ENCODE assay signal across 8 cellular contexts in the genomic region with DNA sequence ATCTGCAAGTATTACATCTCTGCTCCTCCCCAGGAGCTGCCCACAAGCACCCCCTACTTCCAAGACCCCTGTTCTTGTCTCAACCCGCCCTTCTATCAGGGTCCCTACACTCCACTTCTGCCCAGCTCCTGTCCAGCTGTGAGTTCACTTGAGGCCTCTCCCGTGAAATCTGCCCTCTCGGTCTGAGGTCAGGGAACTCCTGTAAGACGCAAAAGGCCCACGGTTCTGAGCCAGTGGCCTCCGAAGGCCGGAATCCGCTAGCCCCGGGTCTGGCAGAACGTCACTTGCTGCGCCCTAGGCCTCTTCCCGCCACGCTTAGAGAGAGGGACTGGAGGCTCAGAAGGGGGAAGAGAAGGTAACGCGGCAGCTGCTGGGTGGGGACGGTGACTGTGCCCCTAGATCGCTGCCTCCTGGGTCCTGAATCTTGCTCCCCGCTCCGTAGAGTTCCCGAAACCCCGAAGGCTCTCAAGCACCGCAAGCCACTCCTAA. TPM values are rescaled to one million over a fixed set of nuclear protein-coding genes. Genes with fewer than 3 reads are reported as not detected.
DNase-seq lines count a peak whose midpoint lies in the region; ATAC-seq and TF ChIP-seq lines count a peak whose summit lies in the region.

No MANE protein-coding gene starts in this region.

- H3K27me3 Mint-ChIP-seq in Calu3 (ENCODE audit: unreplicated experiment): no peaks in the 10 kb centered on the region

- no TSS peak for BruUV-seq in Calu3 (replicated peaks; lab: Mats Ljungman, UMichigan)

- H3K27ac Mint-ChIP-seq in Calu3 (ENCODE audit: unreplicated experiment): no peak overlapping the region

- H3K36me3 ChIP-seq in brain microvascular endothelial cell (replicated peaks) (no peaks in the 10 kb centered on the region), tibial artery (no peaks in the 10 kb centered on the region)

- H3K27ac ChIP-seq in brain microvascular endothelial cell (no peak overlapping the region), tibial artery (peak overlapping the region; percentile 43 to 73)

- H3K4me1 Mint-ChIP-seq in Calu3 (ENCODE audit: low read depth, unreplicated experiment): no peaks in the 10 kb centered on the region

- intact Hi-C loops in Calu3 (cut with micrococcal nuclease; ENCODE audit: unreplicated experiment) (loop anchor here (10.0 kb wide), 1 partner anchor 153 kb away; no protein-coding TSS in a partner anchor), tibial artery (cut with DNase I; ENCODE audit: low total_unique reads) (loop anchor here (2.0 to 10.0 kb wide), 2 partner anchors 73 to 255 kb away; no protein-coding TSS in a partner anchor)

- in situ Hi-C loops in brain microvascular endothelial cell (cut with HindIII; ENCODE audit: low pct_ligation_motif_present, low sequenced_read_pairs): loop anchor here (25.0 kb wide), 1 partner anchor 270 kb away; no protein-coding TSS in a partner anchor

- DNase-seq in Calu3: no peak
- DNase-seq in brain microvascular endothelial cell: no peak
- DNase-seq in left kidney (ENCODE audit: low read depth, low spot score): peak; percentile 77
- DNase-seq in tibial artery: peak; percentile 22 to 66
- DNase-seq in NCI-H1105 (lab: John Stamatoyannopoulos, UW): no peak
- no peak for DNase-seq in HK-2 (ENCODE audit: unreplicated experiment)

- H3K27me3 ChIP-seq in brain microvascular endothelial cell (replicated peaks): no peaks in the 10 kb centered on the region
- H3K27me3 ChIP-seq in tibial artery: no peaks in the 10 kb centered on the region

- peaks cover 14% of the 10 kb centered on the region for H3K36me3 Mint-ChIP-seq in Calu3 (ENCODE audit: insufficient read depth, unreplicated experiment)

- H3K4me3 ChIP-seq in brain microvascular endothelial cell (ENCODE audit: low read depth, low read length) (peak overlapping the region; percentile 61), tibial artery (peak overlapping the region; percentile 73 to 81)

- TF ChIP-seq CTCF in Calu3 (IDR thresholded peaks at IDR 0.05; ENCODE audit: unreplicated experiment): no peak
- TF ChIP-seq CTCF in brain microvascular endothelial cell (IDR thresholded peaks at IDR 0.05; ENCODE audit: low read depth, low read length, missing control alignments): no peak
- no peak for TF ChIP-seq CTCF in tibial artery (IDR thresholded peaks at IDR 0.05)

- no peaks in the 10 kb centered on the region for H3K9me3 Mint-ChIP-seq in Calu3 (ENCODE audit: low read depth, unreplicated experiment)

- CTCF ChIA-PET in Calu3 (lab: Charles Lee): no interaction called here

- no peaks in the 10 kb centered on the region for H3K9me3 ChIP-seq in tibial artery

- ATAC-seq in HG02938 (IDR thresholded peaks at IDR 0.05; ENCODE audit: unreplicated experiment): peak; percentile 1
- no peak for ATAC-seq in HG02642 (IDR thresholded peaks at IDR 0.05; ENCODE audit: poor library complexity, unreplicated experiment)

- H3K4me1 ChIP-seq in tibial artery: peaks cover 0 to 31% (median 18%) of the 10 kb centered on the region in 4 donors

- peak overlapping the region; percentile 73 for H3K4me3 Mint-ChIP-seq in Calu3 (ENCODE audit: low read depth, unreplicated experiment)

RNA-seq across cellular contexts. Expression of a gene that starts 0.9 kb away (rescaled TPM):
- 30.9 and 47.0 TPM in 2 replicates for total RNA-seq in Calu3 (2022)

RNA-seq across cellular contexts. Expression of a gene that starts 35.1 kb away (rescaled TPM):
- total RNA-seq in Calu3 (2022): not detected in 2 replicates

Comparison
In these comparisons a context has a peak if more than half of its experiments do, and no peak if none do; other contexts are left out.
1. DNase-seq: peak in left kidney (single experiment) and tibial artery (2 of 2); none in Calu3 (single experiment), brain microvascular endothelial cell (single experiment), NCI-H1105 (single experiment) and HK-2 (single experiment).